17 cellular contexts compared by ENCODE assay signal in the genomic region with DNA sequence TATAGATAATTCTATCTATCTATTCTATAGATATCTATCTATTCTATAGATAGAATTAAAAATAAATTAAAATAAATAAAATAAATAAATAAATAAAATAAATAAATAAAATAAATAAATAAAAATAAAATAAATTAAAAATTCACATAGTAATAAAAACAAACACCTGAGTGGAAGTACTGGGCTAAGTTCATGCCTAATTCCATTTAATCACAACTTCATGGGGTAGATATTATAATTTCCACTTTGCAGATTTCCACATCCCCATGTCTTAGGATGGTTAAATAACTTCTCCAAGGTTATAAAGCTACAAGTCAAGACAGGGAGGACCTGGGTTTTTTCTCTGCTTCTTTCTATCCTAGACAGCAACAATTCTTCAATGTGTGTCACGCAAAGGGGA.
"Had no signal": no experiment of that assay in that cellular context is flagged by ENCODE, and none has a peak within 500 bp of the region (broad histone marks: within the 10 kb centered on the region; RNA-seq: fewer than 3 reads in every experiment).

No MANE protein-coding gene starts in this region.

- H3K27ac ChIP-seq: RWPE1 had no signal

- H3K9me3 ChIP-seq: SK-N-SH had no signal

- DNase-seq: KBM-7, NCI-H1092, NCI-H1105 treated with DMSO at 0.1 percent for 48 hours, NCI-H1417 treated with DMSO at 0.1 percent for 48 hours, NCI-H146, NCI-H1694 treated with DMSO at 0.1 percent for 48 hours, NCI-H1930, NCI-H2081, NCI-H2107, NCI-H2227 treated with DMSO at 0.1 percent for 48 hours, NCI-H524, NCI-H69, NCI-H774, SHP77, SK-N-SH, SW 1271 had no signal
